ENCODE assay signal across 15 cellular contexts in the genomic region with DNA sequence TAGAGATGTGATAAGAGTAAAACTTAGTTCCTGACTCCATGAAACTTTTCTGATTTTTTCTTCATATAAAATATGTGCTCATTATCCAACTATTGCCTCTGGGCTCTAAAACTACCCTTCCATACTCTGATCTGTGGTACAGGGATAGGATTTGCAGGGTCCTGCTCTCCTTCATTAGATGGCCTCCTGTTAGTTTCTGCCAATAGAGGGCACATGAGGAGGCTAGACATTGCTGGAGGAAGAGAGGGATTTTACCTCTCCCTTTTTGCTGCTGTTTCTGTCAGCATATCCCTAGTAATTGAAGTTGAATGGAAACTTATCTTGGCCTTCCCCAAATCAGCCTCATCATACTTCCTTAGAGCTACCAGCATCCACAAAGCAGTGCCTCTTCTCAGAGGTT.
"Had no signal": no experiment of that assay in that cellular context is flagged by ENCODE, and none has a peak within 500 bp of the region (broad histone marks: within the 10 kb centered on the region; RNA-seq: fewer than 3 reads in every experiment).

No MANE protein-coding gene starts in this region.

- DNase-seq: activated CD4-positive, alpha-beta T cell treated with anti-CD3 and anti-CD28 coated beads for 36 hours; activated CD4-positive, alpha-beta T cell treated with anti-CD3 and anti-CD28 coated beads, Interleukin-2, amount 50 U/mL, for 48 hours; activated gamma-delta T cell; adrenal gland; effector memory CD4-positive, alpha-beta T cell; islet precursor cell; nucleus accumbens; sigmoid colon; stimulated activated naive B cell treated with anti-CD40 and anti-IgM and Interleukin-4, amounts not matched to agents 10 μg/mL and 1 μg/mL and 100 μg/mL, for 72 hours; T-helper 2 cell; upper lobe of left lung had no signal

- H3K27ac ChIP-seq: adrenal gland, sigmoid colon, thoracic aorta, upper lobe of left lung had no signal

- FAIRE-seq: bronchial epithelial cell had no signal

- H3K4me1 ChIP-seq: sigmoid colon, upper lobe of left lung had no signal

- H3K9me3 ChIP-seq: adrenal gland, sigmoid colon, thoracic aorta, upper lobe of left lung had no signal

- H3K4me3 ChIP-seq: adrenal gland, lung, sigmoid colon, thoracic aorta, upper lobe of left lung had no signal

- ATAC-seq: activated CD4-positive, alpha-beta T cell treated with anti-CD3 and anti-CD28 coated beads for 36 hours; activated naive CD4-positive, alpha-beta T cell treated with anti-CD3 and anti-CD28 coated beads, Interleukin-2, amount 50 U/mL, for 72 hours; stimulated activated naive B cell treated with anti-CD40 and anti-IgM and Interleukin-4, amounts not matched to agents 10 μg/mL and 1 μg/mL and 100 μg/mL, for 72 hours had no signal

- H3K27me3 ChIP-seq: adrenal gland, sigmoid colon, upper lobe of left lung had no signal

- H3K36me3 ChIP-seq: adrenal gland, sigmoid colon, thoracic aorta, upper lobe of left lung had no signal
